1 cellular context compared by ENCODE assay signal in genomic region chr1:242430956-242431355, GRCh38.
TF ChIP-seq lines count a peak whose summit lies in the region.

No MANE protein-coding gene starts in this region.

TF ChIP-seq in K562, 482 proteins besides CTCF, POLR2A, EP300 and RAD21 (continued from another document):
- TF ChIP-seq TSHZ1 (CRISPR knock-in tag; IDR thresholded peaks at IDR 0.05): no peak
- TF ChIP-seq ZNF444 (CRISPR knock-in tag; IDR thresholded peaks at IDR 0.05): no peak
- no peak for TF ChIP-seq POLR2G (IDR thresholded peaks at IDR 0.05; ENCODE audit: low read depth, low read length)
- no peak for TF ChIP-seq ZBTB12 (CRISPR knock-in tag; IDR thresholded peaks at IDR 0.05)
- TF ChIP-seq SRF (CRISPR knock-in tag; IDR thresholded peaks at IDR 0.05): no peak
- TF ChIP-seq KDM5B (IDR thresholded peaks at IDR 0.05; ENCODE audit: insufficient replicate concordance, low read depth, low read length): no peak
